ENCODE assay signal across 8 cellular contexts in genomic region chr1:243287652-243288051, GRCh38. TPM values are rescaled to one million over a fixed set of nuclear protein-coding genes. Genes with fewer than 3 reads are reported as not detected.
A peak's percentile ranks its signal among the peaks of the same experiment; 100 is the strongest.
DNase-seq lines count a peak whose midpoint lies in the region; ATAC-seq and TF ChIP-seq lines count a peak whose summit lies in the region.

No MANE protein-coding gene starts in this region.

- ATAC-seq in HG03139 (IDR thresholded peaks at IDR 0.05; ENCODE audit: unreplicated experiment): peak; percentile 95

- no peaks in the 10 kb centered on the region for H3K27me3 ChIP-seq in stomach

- peaks cover 0 to 73% (median 53%) of the 10 kb centered on the region in 4 donors for H3K36me3 ChIP-seq in stomach

- no peak overlapping the region for H3K4me3 ChIP-seq in stomach

- peaks cover 0 to 34% (median 0%) of the 10 kb centered on the region in 4 donors for H3K4me1 ChIP-seq in stomach

- DNase-seq in Ammon's horn (ENCODE audit: low spot score): peak; percentile 60
- DNase-seq in GM19238 (ENCODE audit: insufficient read length, low spot score): peak; percentile 9
- peak; percentile 38 to 85 for DNase-seq in SW 1271 (lab: John Stamatoyannopoulos, UW)
- peak; percentile 74 for DNase-seq in foreskin melanocyte
- DNase-seq in stomach: no peak
- no peak for DNase-seq in activated effector memory CD4-positive, alpha-beta T cell treated with anti-CD3 and anti-CD28 coated beads, Interleukin-2, amount 50 U/mL, for 16 hours
- DNase-seq in HK-2 (ENCODE audit: unreplicated experiment): no peak

- intact Hi-C loops in stomach (cut with DNase I; ENCODE audit: low total_unique reads): no loop called here

- no peak for TF ChIP-seq CTCF in stomach (IDR thresholded peaks at IDR 0.05)

- TF ChIP-seq POLR2A in stomach (IDR thresholded peaks at IDR 0.05): no peak

- WGBS in stomach, 5 donors: 26 to 54% (median 47%) methylated on average over 1 of the region's 1 CpG

- TF ChIP-seq EP300 in stomach (IDR thresholded peaks at IDR 0.05): no peak

- no peaks in the 10 kb centered on the region for H3K9me3 ChIP-seq in stomach

- peak overlapping the region in 4 of 5 donors; percentile 35 to 73 (median 52) for H3K27ac ChIP-seq in stomach

RNA-seq across cellular contexts. Expression of gene SDCCAG8, which starts 31.8 kb away (rescaled TPM):
- 100 to 1,000 TPM in 1 of 5 donors, 10 to 100 TPM in 4; 19.6 to 184 (median 28.1) TPM for total RNA-seq in stomach
- polyA plus RNA-seq in stomach: 10 to 100 TPM; 16.3 to 24.9 (median 22.5) TPM

RNA-seq across cellular contexts. Expression of gene CEP170, which starts 32.6 kb away (rescaled TPM):
- total RNA-seq in stomach: 10 to 100 TPM in 4 of 5 donors, under 1 TPM in 1; 0.87 to 71.0 (median 20.9) TPM
- 1 to 10 TPM; 5.0 to 6.1 (median 5.7) TPM for polyA plus RNA-seq in stomach

Comparison
In these comparisons a context has a peak if more than half of its experiments do, and no peak if none do; other contexts are left out.
1. DNase-seq: peak in Ammon's horn (single experiment), GM19238 (single experiment), SW 1271 (2 of 2) and foreskin melanocyte (single experiment); none in stomach (single experiment), activated effector memory CD4-positive, alpha-beta T cell treated with anti-CD3 and anti-CD28 coated beads, Interleukin-2, amount 50 U/mL, for 16 hours (single experiment) and HK-2 (single experiment).